ENCODE assay signal across 30 cellular contexts in genomic region chrX:134672101-134672500, GRCh38. TPM values are rescaled to one million over a fixed set of nuclear protein-coding genes. Genes with fewer than 3 reads are reported as not detected.
"Had no signal": no experiment of that assay in that cellular context is flagged by ENCODE, and none has a peak within 500 bp of the region (broad histone marks: within the 10 kb centered on the region; RNA-seq: fewer than 3 reads in every experiment).

No MANE protein-coding gene starts in this region.

- DNase-seq: islet precursor cell; left ventricle myocardium inferior; mesendoderm; midbrain; mucosa of descending colon; naive thymus-derived CD4-positive, alpha-beta T cell; nucleus accumbens; right lobe of liver; stimulated activated CD4-positive, alpha-beta T cell treated with anti-CD3 and anti-CD28 coated beads, Interleukin-2, amount 100 ng/mL, for 48 hours; stimulated activated CD4-positive, alpha-beta T cell treated with anti-CD3 and anti-CD28 coated beads, Interleukin-4, amount 100 ng/mL, for 4 hours; stimulated activated CD8-positive, alpha-beta memory T cell treated with anti-CD3 and anti-CD28 coated beads, Interleukin-4, amount 100 ng/mL, for 48 hours; stimulated activated naive CD4-positive, alpha-beta T cell treated with Interleukin-2 at 50 U/mL for 16 hours; stimulated activated naive CD8-positive, alpha-beta T cell treated with anti-CD3 and anti-CD28 coated beads, Interleukin-15, amount 100 ng/mL, for 72 hours; substantia nigra; uterus had no signal

- H3K4me3 ChIP-seq: left ventricle myocardium inferior, lung, mucosa of descending colon, right atrium auricular region, right lobe of liver, smooth muscle cell, tibial nerve, uterus had no signal

- H3K4me1 ChIP-seq: left ventricle myocardium inferior, parathyroid adenoma, right lobe of liver, uterus had no signal

- H3K4me3 Mint-ChIP-seq: naive thymus-derived CD4-positive, alpha-beta T cell; natural killer cell treated with Interleukin-12 subunit alpha and Interleukin-12 subunit beta and Interleukin-15 and Interleukin-18, amount 100 ng/mL, for 72 hours; neural crest cell; stimulated activated memory B cell treated with anti-CD40 and anti-IgM and Interleukin-4, amounts not matched to agents 10 μg/mL and 1 μg/mL and 100 μg/mL, for 72 hours; stimulated activated naive CD8-positive, alpha-beta T cell treated with anti-CD3 and anti-CD28 coated beads, Interleukin-15, amount 100 ng/mL, for 72 hours; type B pancreatic cell had no signal

- H3K36me3 Mint-ChIP-seq: natural killer cell treated with Interleukin-12 subunit alpha and Interleukin-12 subunit beta and Interleukin-15 and Interleukin-18, amount 100 ng/mL, for 72 hours; stimulated activated memory B cell treated with anti-CD40 and anti-IgM and Interleukin-4, amounts not matched to agents 10 μg/mL and 1 μg/mL and 100 μg/mL, for 72 hours; type B pancreatic cell had no signal

- ATAC-seq: mucosa of descending colon; natural killer cell treated with Interleukin-12 subunit alpha and Interleukin-12 subunit beta and Interleukin-15 and Interleukin-18, amount 100 ng/mL, for 72 hours; right lobe of liver; stimulated activated memory B cell treated with anti-CD40 and anti-IgM and Interleukin-4, amounts not matched to agents 10 μg/mL and 1 μg/mL and 100 μg/mL, for 72 hours; stimulated activated naive CD8-positive, alpha-beta T cell treated with anti-CD3 and anti-CD28 coated beads, Interleukin-15, amount 100 ng/mL, for 72 hours had no signal

- H3K4me1 Mint-ChIP-seq: stimulated activated memory B cell treated with anti-CD40 and anti-IgM and Interleukin-4, amounts not matched to agents 10 μg/mL and 1 μg/mL and 100 μg/mL, for 72 hours; stimulated activated naive CD8-positive, alpha-beta T cell treated with anti-CD3 and anti-CD28 coated beads, Interleukin-15, amount 100 ng/mL, for 72 hours had no signal

- H3K4me2 ChIP-seq: smooth muscle cell had no signal

- H3K79me2 ChIP-seq: parathyroid adenoma had no signal

- H3K27ac Mint-ChIP-seq: naive thymus-derived CD4-positive, alpha-beta T cell; natural killer cell treated with Interleukin-12 subunit alpha and Interleukin-12 subunit beta and Interleukin-15 and Interleukin-18, amount 100 ng/mL, for 72 hours; progenitor cell of endocrine pancreas; stimulated activated memory B cell treated with anti-CD40 and anti-IgM and Interleukin-4, amounts not matched to agents 10 μg/mL and 1 μg/mL and 100 μg/mL, for 72 hours; type B pancreatic cell had no signal

- H3K9ac ChIP-seq: parathyroid adenoma had no signal

- H3K36me3 ChIP-seq: left ventricle myocardium inferior, right atrium auricular region, right lobe of liver, tibial nerve, uterus had no signal

- H2AFZ ChIP-seq: parathyroid adenoma had no signal

- H3K27me3 Mint-ChIP-seq: naive thymus-derived CD4-positive, alpha-beta T cell; progenitor cell of endocrine pancreas; stimulated activated naive CD8-positive, alpha-beta T cell treated with anti-CD3 and anti-CD28 coated beads, Interleukin-15, amount 100 ng/mL, for 72 hours; type B pancreatic cell had no signal

- H3K9me3 Mint-ChIP-seq: natural killer cell treated with Interleukin-12 subunit alpha and Interleukin-12 subunit beta and Interleukin-15 and Interleukin-18, amount 100 ng/mL, for 72 hours; stimulated activated naive CD8-positive, alpha-beta T cell treated with anti-CD3 and anti-CD28 coated beads, Interleukin-15, amount 100 ng/mL, for 72 hours; type B pancreatic cell had no signal

- H3K27me3 ChIP-seq: right atrium auricular region, right lobe of liver, tibial nerve, uterus had no signal

- H3K27ac ChIP-seq: left ventricle myocardium inferior, parathyroid adenoma, right atrium auricular region, right lobe of liver, tibial nerve, uterus had no signal

- H3K9me3 ChIP-seq: left ventricle myocardium inferior, mucosa of descending colon, right atrium auricular region, right lobe of liver, tibial nerve, uterus had no signal

RNA-seq across cellular contexts. Expression of gene PLAC1, which starts 13.8 kb away (rescaled TPM):
- total RNA-seq: kidney epithelial cell; left ventricle myocardium inferior; mucosa of descending colon; naive thymus-derived CD4-positive, alpha-beta T cell; natural killer cell treated with Interleukin-12 subunit alpha and Interleukin-12 subunit beta and Interleukin-15 and Interleukin-18, amount 100 ng/mL, for 72 hours; neural crest cell; osteocyte; progenitor cell of endocrine pancreas; renal cortical epithelial cell; right atrium auricular region; right lobe of liver; skeletal muscle tissue; temporal lobe; tibial nerve had no signal
- polyA plus RNA-seq: naive thymus-derived CD4-positive, alpha-beta T cell had no signal
